12 cellular contexts compared by ENCODE assay signal in the genomic region with DNA sequence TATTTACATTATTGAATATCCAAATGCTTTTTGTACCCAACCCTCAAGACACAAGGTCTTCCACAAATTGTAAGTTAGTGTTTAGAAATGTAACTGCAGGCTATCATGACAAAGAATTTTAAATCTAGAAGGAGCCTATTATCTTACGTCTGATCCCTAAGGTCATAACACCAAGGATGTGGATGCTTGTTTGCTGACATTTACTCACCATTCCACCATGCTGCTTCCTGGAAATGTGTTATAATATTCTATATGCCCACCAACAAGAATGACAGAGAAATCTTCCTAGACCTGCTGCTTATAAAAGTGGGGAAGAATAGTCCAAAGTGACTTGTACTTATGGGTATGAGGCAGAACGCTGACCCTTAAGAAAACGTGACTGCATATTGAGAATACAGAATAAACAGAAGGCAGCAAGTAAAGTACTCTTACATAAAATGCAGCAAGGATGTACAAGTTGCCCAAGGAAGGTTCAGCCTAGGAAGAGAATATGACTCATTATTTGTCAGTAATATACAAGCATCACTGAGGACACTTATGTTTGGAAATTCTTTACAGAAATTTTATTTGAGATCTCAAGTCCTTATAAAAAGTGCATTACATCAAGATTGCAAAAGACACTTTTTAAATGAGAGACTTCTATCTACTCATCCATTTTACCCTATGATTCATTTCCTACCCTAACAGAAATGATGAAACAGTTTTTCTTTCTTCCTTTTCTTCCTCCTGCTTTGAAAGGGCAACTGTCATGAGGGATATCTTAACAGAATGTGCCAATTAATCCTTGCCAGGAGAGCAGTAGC. TPM values are rescaled to one million over a fixed set of nuclear protein-coding genes. Genes with fewer than 3 reads are reported as not detected.
DNase-seq lines count a peak whose midpoint lies in the region; ATAC-seq and TF ChIP-seq lines count a peak whose summit lies in the region.
"Had no signal": no experiment of that assay in that cellular context is flagged by ENCODE, and none has a peak within 500 bp of the region (broad histone marks: within the 10 kb centered on the region; RNA-seq: fewer than 3 reads in every experiment).

No MANE protein-coding gene starts in this region.

- in situ Hi-C loops in mammary epithelial cell (cut with MboI; ENCODE audit: low sequenced_read_pairs in 2 of 2), result no loop called here

- H3K9me3 ChIP-seq in mammary epithelial cell (replicated peaks; ENCODE audit: insufficient read depth, low read length), result no peaks in the 10 kb centered on the region

- H3K27ac Mint-ChIP-seq in activated T-helper 1 cell treated with anti-CD3 and anti-CD28 coated beads, Interleukin-12 subunit alpha, Interleukin-12 subunit beta, Interleukin-2, Interleukin-4 antibody, amounts not matched to agents 30 ng/mL and 10 ng/mL and 1 ng/mL, durations not matched to agents 14 hours and 24 hours and 36 hours, result no peak overlapping the region

- no peak overlapping the region for H2AFZ ChIP-seq in mammary epithelial cell (ENCODE audit: low read depth, low read length)

- H3K4me1 ChIP-seq in mammary epithelial cell (ENCODE audit: insufficient read depth, low read length), result peaks cover 12% of the 10 kb centered on the region

- DNase-seq in AG10803 (ENCODE audit: low read depth), result peak; percentile 86
- peak; percentile 89 for DNase-seq in LHCN-M2 (ENCODE audit: low read depth)
- peak; percentile 74 for DNase-seq in mammary epithelial cell
- peak; percentile 60 for DNase-seq in kidney tubule cell (ENCODE audit: low spot score)
- no peak for DNase-seq in left lobe of liver (ENCODE audit: low spot score)
- no peak for DNase-seq in activated T-helper 1 cell treated with anti-CD3 and anti-CD28 coated beads, Interleukin-12 subunit alpha, Interleukin-12 subunit beta, Interleukin-2, Interleukin-4 antibody, amounts not matched to agents 30 ng/mL and 10 ng/mL and 1 ng/mL, durations not matched to agents 14 hours and 24 hours and 36 hours (ENCODE audit: low spot score)
- DNase-seq in sciatic nerve (ENCODE audit: low spot score), result no peak
- DNase-seq: activated effector memory CD4-positive, alpha-beta T cell treated with anti-CD3 and anti-CD28 coated beads, Interleukin-2, amount 50 U/mL, for 16 hours; DMS 273 treated with DMSO at 0.1 percent for 48 hours; mucosa of descending colon; NCI-H526 treated with DMSO at 0.1 percent for 48 hours had no signal

- H3K27ac ChIP-seq in mammary epithelial cell (ENCODE audit: insufficient read depth, low read depth, low read length), result peak overlapping the region; percentile 14

- no peaks in the 10 kb centered on the region for H3K36me3 ChIP-seq in mammary epithelial cell (ENCODE audit: insufficient read depth, low read length)

- no peaks in the 10 kb centered on the region for H4K20me1 ChIP-seq in mammary epithelial cell (ENCODE audit: insufficient read depth, low read length)

- intact Hi-C loops in mammary epithelial cell (cut with micrococcal nuclease), result loop anchor here (5.0 kb wide), 1 partner anchor 98 kb away; a partner anchor contains a TSS
- intact Hi-C loops in activated T-helper 1 cell treated with anti-CD3 and anti-CD28 coated beads, Interleukin-12 subunit alpha, Interleukin-12 subunit beta, Interleukin-2, Interleukin-4 antibody, amounts not matched to agents 30 ng/mL and 10 ng/mL and 1 ng/mL, durations not matched to agents 14 hours and 24 hours and 36 hours (cut with micrococcal nuclease), result no loop called here
- intact Hi-C loops in sciatic nerve (cut with DNase I), result no loop called here

- H3K9me3 Mint-ChIP-seq in activated T-helper 1 cell treated with anti-CD3 and anti-CD28 coated beads, Interleukin-12 subunit alpha, Interleukin-12 subunit beta, Interleukin-2, Interleukin-4 antibody, amounts not matched to agents 30 ng/mL and 10 ng/mL and 1 ng/mL, durations not matched to agents 14 hours and 24 hours and 36 hours, result peaks cover 9% of the 10 kb centered on the region

- H3K4me3 Mint-ChIP-seq in activated T-helper 1 cell treated with anti-CD3 and anti-CD28 coated beads, Interleukin-12 subunit alpha, Interleukin-12 subunit beta, Interleukin-2, Interleukin-4 antibody, amounts not matched to agents 30 ng/mL and 10 ng/mL and 1 ng/mL, durations not matched to agents 14 hours and 24 hours and 36 hours, result no peak overlapping the region

- no TSS peak for BruUV-seq in mammary epithelial cell (replicated peaks; lab: Mats Ljungman, UMichigan)

- TF ChIP-seq CTCF in AG10803 (conservative IDR thresholded peaks at IDR 0.05; ENCODE audit: low read length), result no peak
- TF ChIP-seq CTCF in mammary epithelial cell (conservative IDR thresholded peaks at IDR 0.05 in 1 of 2, IDR thresholded peaks at IDR 0.05 in 1 of 2; ENCODE audit: extremely low read depth in 1 of 2, insufficient read depth in 1 of 2, low read depth in 1 of 2, low read length in 2 of 2), result no peak

- CTCF ChIA-PET in mammary epithelial cell (lab: Charles Lee; ENCODE audit: low non-redundant PET), result no interaction called here

- H3K27me3 Mint-ChIP-seq in activated T-helper 1 cell treated with anti-CD3 and anti-CD28 coated beads, Interleukin-12 subunit alpha, Interleukin-12 subunit beta, Interleukin-2, Interleukin-4 antibody, amounts not matched to agents 30 ng/mL and 10 ng/mL and 1 ng/mL, durations not matched to agents 14 hours and 24 hours and 36 hours (ENCODE audit: insufficient read depth), result peaks cover 4% of the 10 kb centered on the region

- dilution Hi-C loops in mammary epithelial cell (cut with HindIII; ENCODE audit: low sequenced_read_pairs), result no loop called here

- H3K4me2 ChIP-seq in mammary epithelial cell (ENCODE audit: insufficient read depth, low read depth, low read length), result no peak overlapping the region

- WGBS in mammary epithelial cell (ENCODE audit: low coverage, missing lambda C conversion rate), result 55% methylated on average over 3 of the region's 3 CpGs

- no peak for ATAC-seq in left lobe of liver
- no peak for ATAC-seq in HG02970 (IDR thresholded peaks at IDR 0.05; ENCODE audit: low FRiP score, unreplicated experiment)
- no peak for ATAC-seq in sciatic nerve
- ATAC-seq: mucosa of descending colon had no signal

- H3K4me3 ChIP-seq in AG10803 (ENCODE audit: low read length) (no peak overlapping the region), mammary epithelial cell (replicated peaks in 1 of 3; ENCODE audit: insufficient read depth in 1 of 3, low read depth in 2 of 3, low read length in 3 of 3) (no peak overlapping the region)
- H3K4me3 ChIP-seq: mucosa of descending colon had no signal

- no peak overlapping the region for H3K9ac ChIP-seq in mammary epithelial cell (ENCODE audit: insufficient read depth, low read length)

- H3K27me3 ChIP-seq in mammary epithelial cell (ENCODE audit: insufficient read depth, low read length), result no peaks in the 10 kb centered on the region

- peaks cover 2% of the 10 kb centered on the region for H3K36me3 Mint-ChIP-seq in activated T-helper 1 cell treated with anti-CD3 and anti-CD28 coated beads, Interleukin-12 subunit alpha, Interleukin-12 subunit beta, Interleukin-2, Interleukin-4 antibody, amounts not matched to agents 30 ng/mL and 10 ng/mL and 1 ng/mL, durations not matched to agents 14 hours and 24 hours and 36 hours (ENCODE audit: low read depth)

- no peaks in the 10 kb centered on the region for H3K79me2 ChIP-seq in mammary epithelial cell (ENCODE audit: insufficient read depth, low read length)

- peaks cover 12% of the 10 kb centered on the region for H3K4me1 Mint-ChIP-seq in activated T-helper 1 cell treated with anti-CD3 and anti-CD28 coated beads, Interleukin-12 subunit alpha, Interleukin-12 subunit beta, Interleukin-2, Interleukin-4 antibody, amounts not matched to agents 30 ng/mL and 10 ng/mL and 1 ng/mL, durations not matched to agents 14 hours and 24 hours and 36 hours (ENCODE audit: low read depth)

RNA-seq across cellular contexts. Expression of a gene that starts 59.6 kb away (rescaled TPM):
- total RNA-seq in LHCN-M2 (2014; rRNA removed) (0.90 and 1.0 TPM in 2 replicates), mammary epithelial cell (1 to 10 TPM; 1.5 to 2.8 TPM), left lobe of liver (0.20 TPM), sciatic nerve (12.6 TPM)
- polyA plus RNA-seq in LHCN-M2 (2012), result 0.23 TPM
- 0.41 TPM for polyA plus RNA-seq in mammary epithelial cell
- polyA minus RNA-seq in mammary epithelial cell, result not detected
- total RNA-seq in activated T-helper 1 cell treated with anti-CD3 and anti-CD28 coated beads, Interleukin-12 subunit alpha, Interleukin-12 subunit beta, Interleukin-2, Interleukin-4 antibody, amounts not matched to agents 30 ng/mL and 10 ng/mL and 1 ng/mL, durations not matched to agents 14 hours and 24 hours and 36 hours, result 0.34 and 0.44 TPM in 2 replicates

Comparison
In these comparisons a context has a peak if more than half of its experiments do, and no peak if none do; other contexts are left out.
1. DNase-seq: peak in AG10803 (single experiment), LHCN-M2 (single experiment), mammary epithelial cell (single experiment) and kidney tubule cell (single experiment); none in left lobe of liver (single experiment), activated T-helper 1 cell treated with anti-CD3 and anti-CD28 coated beads, Interleukin-12 subunit alpha, Interleukin-12 subunit beta, Interleukin-2, Interleukin-4 antibody, amounts not matched to agents 30 ng/mL and 10 ng/mL and 1 ng/mL, durations not matched to agents 14 hours and 24 hours and 36 hours (single experiment) and sciatic nerve (single experiment).